21 cellular contexts compared by ENCODE assay signal in genomic region chr2:13768274-13768673, GRCh38.
"Had no signal": no experiment of that assay in that cellular context is flagged by ENCODE, and none has a peak within 500 bp of the region (broad histone marks: within the 10 kb centered on the region; RNA-seq: fewer than 3 reads in every experiment).

No MANE protein-coding gene starts in this region.

- H3K4me3 ChIP-seq: breast epithelium, colonic mucosa, dorsolateral prefrontal cortex, sigmoid colon, smooth muscle cell, stomach, transverse colon had no signal

- H3K4me2 ChIP-seq: smooth muscle cell had no signal

- ATAC-seq: effector memory CD8-positive, alpha-beta T cell; esophagus mucosa; left ventricle myocardium superior; naive thymus-derived CD8-positive, alpha-beta T cell; stimulated activated memory B cell treated with anti-CD40 and anti-IgM and Interleukin-4, amounts not matched to agents 10 μg/mL and 1 μg/mL and 100 μg/mL, for 72 hours had no signal

- H3K9me3 ChIP-seq: breast epithelium, colonic mucosa, sigmoid colon, stomach, transverse colon had no signal

- H3K27ac ChIP-seq: breast epithelium, colonic mucosa, dorsolateral prefrontal cortex, sigmoid colon, stomach, transverse colon had no signal

- H3K27me3 ChIP-seq: breast epithelium, colonic mucosa, dorsolateral prefrontal cortex, sigmoid colon, stomach, transverse colon had no signal

- DNase-seq: activated CD4-positive, alpha-beta memory T cell treated with anti-CD3 and anti-CD28 coated beads for 36 hours; activated CD4-positive, alpha-beta T cell treated with anti-CD3 and anti-CD28 coated beads for 48 hours; activated naive CD4-positive, alpha-beta T cell treated with Interleukin-2 at 50 U/mL for 16 hours; activated naive CD8-positive, alpha-beta T cell treated with anti-CD3 and anti-CD28 coated beads for 36 hours; activated T-cell treated with anti-CD3 and anti-CD28 coated beads, Interleukin-2, amount 50 U/mL, for 48 hours; colonic mucosa; dorsolateral prefrontal cortex; effector memory CD8-positive, alpha-beta T cell; head of caudate nucleus; left ventricle myocardium superior; mammary epithelial cell; naive thymus-derived CD8-positive, alpha-beta T cell; retina; sigmoid colon; stimulated activated CD4-positive, alpha-beta T cell treated with anti-CD3 and anti-CD28 coated beads, Interleukin-15, amount 100 ng/mL, for 24 hours; stomach; transverse colon had no signal

- H3K4me1 ChIP-seq: breast epithelium, colonic mucosa, stomach, transverse colon had no signal

- H3K36me3 ChIP-seq: breast epithelium, colonic mucosa, sigmoid colon, stomach, transverse colon had no signal
